ENCODE assay signal across 17 cellular contexts in genomic region chr4:143380651-143381050, GRCh38. TPM values are rescaled to one million over a fixed set of nuclear protein-coding genes. Genes with fewer than 3 reads are reported as not detected.
DNase-seq lines count a peak whose midpoint lies in the region; ATAC-seq and TF ChIP-seq lines count a peak whose summit lies in the region.
"Had no signal": no experiment of that assay in that cellular context is flagged by ENCODE, and none has a peak within 500 bp of the region (broad histone marks: within the 10 kb centered on the region; RNA-seq: fewer than 3 reads in every experiment).

No MANE protein-coding gene starts in this region.

- H3K36me3 ChIP-seq in DOHH2 (ENCODE audit: control insufficient read depth, low read length), result peaks cover 10% of the 10 kb centered on the region; the same call in 1 of the 2 replicates
- H3K36me3 ChIP-seq in stomach, result no peaks in the 10 kb centered on the region
- H3K36me3 ChIP-seq in brain microvascular endothelial cell (replicated peaks), result no peaks in the 10 kb centered on the region
- H3K36me3 ChIP-seq: spleen had no signal

- no peak for TF ChIP-seq EP300 in stomach (IDR thresholded peaks at IDR 0.05)

- H3K27ac ChIP-seq in DOHH2 (ENCODE audit: low read depth, low read length), result peak overlapping the region; percentile 96
- peak overlapping the region; percentile 75 for H3K27ac ChIP-seq in layer of hippocampus (ENCODE audit: low read depth, low read length)
- peak overlapping the region in 4 of 5 donors; percentile 68 to 82 (median 74) for H3K27ac ChIP-seq in stomach
- H3K27ac ChIP-seq in brain microvascular endothelial cell, result no peak overlapping the region

- in situ Hi-C loops in brain microvascular endothelial cell (cut with HindIII; ENCODE audit: low pct_ligation_motif_present, low sequenced_read_pairs), result no loop called here

- H3K27ac Mint-ChIP-seq in activated B cell treated with CpG ODN at 0.5 μM for 24 hours, result peak overlapping the region; percentile 33
- no peak overlapping the region for H3K27ac Mint-ChIP-seq in activated CD8-positive, alpha-beta T cell treated with anti-CD3 and anti-CD28 coated beads for 36 hours

- WGBS in stomach, 5 donors, result 29 to 48% (median 37%) methylated on average over 3 of the region's 3 CpGs

- peak overlapping the region; percentile 90 for H3K4me2 ChIP-seq in DOHH2 (ENCODE audit: low read length)

- H3K9me2 ChIP-seq in DOHH2 (replicated peaks; ENCODE audit: control insufficient read depth, low read length), result no peaks in the 10 kb centered on the region

- no peak for ATAC-seq in activated B cell treated with CpG ODN at 0.5 μM for 24 hours (ENCODE audit: low read depth)
- ATAC-seq in activated CD8-positive, alpha-beta T cell treated with anti-CD3 and anti-CD28 coated beads for 36 hours, result no peak

- TF ChIP-seq POLR2A in stomach (IDR thresholded peaks at IDR 0.05), result no peak

- TF ChIP-seq CTCF in DOHH2 (IDR thresholded peaks at IDR 0.05; ENCODE audit: low read depth, low read length, poor library complexity, severe bottlenecking) (no peak), activated B cell treated with CpG ODN at 0.5 μM for 24 hours (IDR thresholded peaks at IDR 0.05) (no peak), stomach (IDR thresholded peaks at IDR 0.05) (no peak), brain microvascular endothelial cell (IDR thresholded peaks at IDR 0.05; ENCODE audit: low read depth, low read length, missing control alignments) (no peak), GM20000 (IDR thresholded peaks at IDR 0.05; ENCODE audit: extremely low read depth, missing control alignments) (no peak)
- no peak for TF ChIP-seq CTCF in activated CD8-positive, alpha-beta T cell treated with anti-CD3 and anti-CD28 coated beads for 36 hours (IDR thresholded peaks at IDR 0.05)

- H3K36me3 Mint-ChIP-seq in activated B cell treated with CpG ODN at 0.5 μM for 24 hours (ENCODE audit: low read depth), result no peaks in the 10 kb centered on the region
- no peaks in the 10 kb centered on the region for H3K36me3 Mint-ChIP-seq in activated CD8-positive, alpha-beta T cell treated with anti-CD3 and anti-CD28 coated beads for 36 hours (ENCODE audit: low read depth)

- H3K4me3 ChIP-seq in DOHH2 (ENCODE audit: low read length) (peak overlapping the region; percentile 47; the same call in 1 of the 2 replicates), stomach (no peak overlapping the region), brain microvascular endothelial cell (ENCODE audit: low read depth, low read length) (no peak overlapping the region)
- H3K4me3 ChIP-seq: spleen had no signal

- peaks cover 100% of the 10 kb centered on the region for H3K4me1 ChIP-seq in DOHH2 (ENCODE audit: control insufficient read depth, low read length)
- peaks cover 49 to 99% (median 86%) of the 10 kb centered on the region in 4 donors for H3K4me1 ChIP-seq in stomach

- H3K4me1 Mint-ChIP-seq in activated B cell treated with CpG ODN at 0.5 μM for 24 hours, result peaks cover 84% of the 10 kb centered on the region
- H3K4me1 Mint-ChIP-seq in activated CD8-positive, alpha-beta T cell treated with anti-CD3 and anti-CD28 coated beads for 36 hours (ENCODE audit: low read depth), result no peaks in the 10 kb centered on the region

- no peaks in the 10 kb centered on the region for H3K27me3 Mint-ChIP-seq in activated B cell treated with CpG ODN at 0.5 μM for 24 hours
- H3K27me3 Mint-ChIP-seq in activated CD8-positive, alpha-beta T cell treated with anti-CD3 and anti-CD28 coated beads for 36 hours, result peaks cover 3% of the 10 kb centered on the region

- H3K27me3 ChIP-seq in DOHH2 (ENCODE audit: control insufficient read depth, low read length), result no peaks in the 10 kb centered on the region
- no peaks in the 10 kb centered on the region for H3K27me3 ChIP-seq in layer of hippocampus (ENCODE audit: control insufficient read depth, insufficient read depth, low read length)
- no peaks in the 10 kb centered on the region for H3K27me3 ChIP-seq in stomach
- no peaks in the 10 kb centered on the region for H3K27me3 ChIP-seq in brain microvascular endothelial cell (replicated peaks)
- H3K27me3 ChIP-seq: spleen had no signal

- POLR2A ChIA-PET in activated B cell treated with CpG ODN at 0.5 μM for 24 hours (lab: Charles Lee), result no interaction called here
- POLR2A ChIA-PET in activated CD8-positive, alpha-beta T cell treated with anti-CD3 and anti-CD28 coated beads for 36 hours (lab: Charles Lee), result no interaction called here

- no peaks in the 10 kb centered on the region for H3K9me3 Mint-ChIP-seq in activated B cell treated with CpG ODN at 0.5 μM for 24 hours
- no peaks in the 10 kb centered on the region for H3K9me3 Mint-ChIP-seq in activated CD8-positive, alpha-beta T cell treated with anti-CD3 and anti-CD28 coated beads for 36 hours

- peaks cover 92% of the 10 kb centered on the region for H3K79me2 ChIP-seq in DOHH2 (ENCODE audit: control insufficient read depth, low read length)

- no peaks in the 10 kb centered on the region for H3K9me3 ChIP-seq in DOHH2 (ENCODE audit: control insufficient read depth, insufficient read depth, low read length)
- H3K9me3 ChIP-seq in stomach, result no peaks in the 10 kb centered on the region
- H3K9me3 ChIP-seq: spleen had no signal

- intact Hi-C loops in activated B cell treated with CpG ODN at 0.5 μM for 24 hours (cut with micrococcal nuclease), result loop anchor here (1.0 kb wide), 1 partner anchor 9 kb away; no protein-coding TSS in a partner anchor
- intact Hi-C loops in stomach (cut with DNase I; ENCODE audit: low total_unique reads), result no loop called here
- intact Hi-C loops in activated CD8-positive, alpha-beta T cell treated with anti-CD3 and anti-CD28 coated beads for 36 hours (cut with micrococcal nuclease), result no loop called here

- no peak overlapping the region for H3K4me3 Mint-ChIP-seq in activated B cell treated with CpG ODN at 0.5 μM for 24 hours
- H3K4me3 Mint-ChIP-seq in activated CD8-positive, alpha-beta T cell treated with anti-CD3 and anti-CD28 coated beads for 36 hours, result no peak overlapping the region

- DNase-seq in activated B cell treated with CpG ODN at 0.5 μM for 24 hours (no peak), stomach (no peak), brain microvascular endothelial cell (no peak), GM20000 (ENCODE audit: low spot score) (no peak)
- no peak for DNase-seq in stimulated activated CD4-positive, alpha-beta T cell treated with anti-CD3 and anti-CD28 coated beads, Interleukin-12 subunit alpha, Interleukin-12 subunit beta, amount 100 ng/mL, for 4 hours
- DNase-seq in activated CD8-positive, alpha-beta T cell treated with anti-CD3 and anti-CD28 coated beads for 36 hours, result no peak
- DNase-seq: activated CD4-positive, alpha-beta T cell treated with anti-CD3 and anti-CD28 coated beads for 1 hour; activated CD8-positive, alpha-beta memory T cell treated with anti-CD3 and anti-CD28 coated beads, Interleukin-2, amount 50 U/mL, for 4 hours; activated gamma-delta T cell treated with Interleukin-2 at 50 U/mL for 16 hours; anterior cingulate cortex; NCI-H1436 treated with DMSO at 0.1 percent for 48 hours; NCI-H345; SHP77 treated with DMSO at 0.1 percent for 48 hours; spleen; stimulated activated naive CD4-positive, alpha-beta T cell had no signal

- CTCF ChIA-PET in activated B cell treated with CpG ODN at 0.5 μM for 24 hours (lab: Charles Lee), result no interaction called here
- CTCF ChIA-PET in activated CD8-positive, alpha-beta T cell treated with anti-CD3 and anti-CD28 coated beads for 36 hours (lab: Charles Lee), result no interaction called here

- peaks cover 41% of the 10 kb centered on the region for H3F3A ChIP-seq in DOHH2 (ENCODE audit: control insufficient read depth, insufficient read depth)

- H4K20me1 ChIP-seq in DOHH2 (ENCODE audit: control insufficient read depth, insufficient read depth, low read depth, low read length), result no peaks in the 10 kb centered on the region

RNA-seq across cellular contexts. Expression of gene GAB1, which starts 44.0 kb away (rescaled TPM):
- total RNA-seq in activated B cell treated with CpG ODN at 0.5 μM for 24 hours (11.9 and 12.0 TPM in 2 replicates), stomach (100 to 1,000 TPM in 1 of 5 donors, 10 to 100 TPM in 4; 25.1 to 101 (median 60.8) TPM)
- polyA plus RNA-seq in stomach, result 1 to 10 TPM; 3.2 to 4.8 (median 4.3) TPM
- total RNA-seq in activated CD8-positive, alpha-beta T cell treated with anti-CD3 and anti-CD28 coated beads for 36 hours, result under 1 TPM; 0.20 to 0.34 TPM
